1 cellular context compared by ENCODE assay signal in genomic region chr12:122839907-122840554, GRCh38.
TF ChIP-seq lines count a peak whose summit lies in the region.

No MANE protein-coding gene starts in this region.

TF ChIP-seq in HepG2, 621 proteins besides CTCF, POLR2A, EP300 and RAD21:
- TF ChIP-seq ZNF629 (CRISPR knock-in tag; conservative IDR thresholded peaks at IDR 0.05) (peak; percentile 35; the same call in 1 of the 2 replicates), ZKSCAN5 (CRISPR knock-in tag; IDR thresholded peaks at IDR 0.05) (no peak), HNRNPL (IDR thresholded peaks at IDR 0.05; ENCODE audit: low read depth, low read length) (peak; percentile 77)
